Comparison of ENCODE assay signal across 20 cellular contexts in the genomic region with DNA sequence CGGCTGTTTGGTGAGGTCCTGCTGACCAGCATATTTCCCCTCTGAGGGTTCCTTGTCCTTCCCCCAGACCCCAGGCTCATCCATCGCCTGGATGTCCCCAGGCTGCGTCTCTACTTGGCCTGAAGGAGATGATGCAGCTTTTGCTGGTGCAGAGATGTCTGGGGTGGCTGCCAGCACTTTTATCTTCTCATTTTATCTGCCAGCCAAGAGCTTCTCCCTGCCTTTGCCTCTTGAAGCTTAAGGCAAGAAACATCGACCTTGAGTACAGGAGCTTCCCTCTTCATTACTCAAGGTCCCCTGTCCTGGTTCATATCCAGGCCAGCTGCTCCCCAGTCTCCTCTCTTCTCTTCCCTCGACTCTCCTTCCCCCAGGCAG.
"Had no signal": no experiment of that assay in that cellular context is flagged by ENCODE, and none has a peak within 500 bp of the region (broad histone marks: within the 10 kb centered on the region; RNA-seq: fewer than 3 reads in every experiment).

No MANE protein-coding gene starts in this region.

- H3K36me3 ChIP-seq: esophagus squamous epithelium, gastrocnemius medialis, prostate gland, spleen, upper lobe of right lung had no signal

- H3K27ac ChIP-seq: coronary artery, esophagus squamous epithelium, gastrocnemius medialis, prostate gland, spleen, upper lobe of right lung had no signal

- DNase-seq: activated CD4-positive, alpha-beta T cell treated with anti-CD3 and anti-CD28 coated beads for 36 hours; activated CD4-positive, alpha-beta T cell treated with anti-CD3 and anti-CD28 coated beads, Interleukin-2, amount 50 U/mL, for 48 hours; activated CD8-positive, alpha-beta memory T cell treated with anti-CD3 and anti-CD28 coated beads, Interleukin-2, amount 50 U/mL, for 48 hours; activated naive CD4-positive, alpha-beta T cell; activated naive CD8-positive, alpha-beta T cell treated with anti-CD3 and anti-CD28 coated beads for 36 hours; activated T-cell treated with anti-CD3 and anti-CD28 coated beads, Interleukin-2, amount 50 U/mL, for 4 hours; cerebellar nuclear complex; endodermal cell; esophagus squamous epithelium; gastrocnemius medialis; hippocampal formation; left ventricle myocardium superior; mammary epithelial cell; spleen; stimulated activated CD4-positive, alpha-beta T cell treated with anti-CD3 and anti-CD28 coated beads, Interleukin-4, amount 100 ng/mL, for 1 hour; stimulated activated naive CD4-positive, alpha-beta T cell; T-helper 2 cell; upper lobe of right lung had no signal

- H3K4me3 ChIP-seq: coronary artery, esophagus squamous epithelium, gastrocnemius medialis, prostate gland, spleen, upper lobe of right lung had no signal

- H3K4me1 ChIP-seq: gastrocnemius medialis, prostate gland, upper lobe of right lung had no signal

- H3K27me3 ChIP-seq: esophagus squamous epithelium, gastrocnemius medialis, upper lobe of right lung had no signal

- H3K9me3 ChIP-seq: esophagus squamous epithelium, gastrocnemius medialis, prostate gland, spleen, upper lobe of right lung had no signal
